ENCODE assay signal across 24 cellular contexts in genomic region chr17:65741690-65742089, GRCh38.
A peak's percentile ranks its signal among the peaks of the same experiment; 100 is the strongest.
DNase-seq lines count a peak whose midpoint lies in the region; ATAC-seq, FAIRE-seq and TF ChIP-seq lines count a peak whose summit lies in the region.
"Had no signal": no experiment of that assay in that cellular context is flagged by ENCODE, and none has a peak within 500 bp of the region (broad histone marks: within the 10 kb centered on the region; RNA-seq: fewer than 3 reads in every experiment).

No MANE protein-coding gene starts in this region.

- H3K27ac Mint-ChIP-seq in activated naive CD4-positive, alpha-beta T cell treated with anti-CD3 and anti-CD28 coated beads, Interleukin-2, amount 50 U/mL, for 24 hours = no peak overlapping the region
- peak overlapping the region in 4 of 9 donors; percentile 21 to 81 (median 38) for H3K27ac Mint-ChIP-seq in naive thymus-derived CD4-positive, alpha-beta T cell
- H3K27ac Mint-ChIP-seq in chondrocyte (ENCODE audit: unreplicated experiment) = no peak overlapping the region
- H3K27ac Mint-ChIP-seq: B cell, CD14-positive monocyte had no signal

- H3K27me3 ChIP-seq in naive thymus-derived CD4-positive, alpha-beta T cell (ENCODE audit: control insufficient read depth in 2 of 2, insufficient read depth in 2 of 2, low read length in 2 of 2) = no peaks in the 10 kb centered on the region
- no peaks in the 10 kb centered on the region for H3K27me3 ChIP-seq in thymus (ENCODE audit: control insufficient read depth, insufficient read depth)
- H3K27me3 ChIP-seq: Peyer's patch had no signal

- H3K36me3 ChIP-seq in KOPT-K1 (ENCODE audit: insufficient read depth, low read length) (no peaks in the 10 kb centered on the region), thymus (ENCODE audit: control insufficient read depth, insufficient read depth) (no peaks in the 10 kb centered on the region)
- no peaks in the 10 kb centered on the region for H3K36me3 ChIP-seq in naive thymus-derived CD4-positive, alpha-beta T cell (ENCODE audit: control insufficient read depth in 2 of 3, insufficient read depth in 3 of 3, low read length in 3 of 3)
- H3K36me3 ChIP-seq: HAP-1, Peyer's patch had no signal

- TF ChIP-seq CTCF in chondrocyte (IDR thresholded peaks at IDR 0.05) = no peak

- H3K27ac ChIP-seq in KOPT-K1 (ENCODE audit: low read depth, low read length, poor library complexity, severe bottlenecking) (peak overlapping the region; percentile 38), thymus (ENCODE audit: low read depth) (peak overlapping the region; percentile 61)
- no peak overlapping the region for H3K27ac ChIP-seq in naive thymus-derived CD4-positive, alpha-beta T cell (ENCODE audit: low read depth, low read length)
- H3K27ac ChIP-seq: HL-60, Peyer's patch had no signal

- WGBS in thymus = 17% methylated on average over 1 of the region's 1 CpG

- H3K4me3 Mint-ChIP-seq in activated naive CD4-positive, alpha-beta T cell treated with anti-CD3 and anti-CD28 coated beads, Interleukin-2, amount 50 U/mL, for 24 hours = peak overlapping the region; percentile 26
- H3K4me3 Mint-ChIP-seq in naive thymus-derived CD4-positive, alpha-beta T cell = peak overlapping the region in 8 of 10 donors; percentile 37 to 81 (median 62)
- H3K4me3 Mint-ChIP-seq in chondrocyte (ENCODE audit: unreplicated experiment) = no peak overlapping the region
- H3K4me3 Mint-ChIP-seq: B cell, CD14-positive monocyte had no signal

- H3K27me3 Mint-ChIP-seq in activated naive CD4-positive, alpha-beta T cell treated with anti-CD3 and anti-CD28 coated beads, Interleukin-2, amount 50 U/mL, for 24 hours = no peaks in the 10 kb centered on the region
- H3K27me3 Mint-ChIP-seq in naive thymus-derived CD4-positive, alpha-beta T cell = no peaks in the 10 kb centered on the region
- no peaks in the 10 kb centered on the region for H3K27me3 Mint-ChIP-seq in chondrocyte (ENCODE audit: low read depth)
- H3K27me3 Mint-ChIP-seq: B cell had no signal

- no peaks in the 10 kb centered on the region for H3K9me3 Mint-ChIP-seq in activated naive CD4-positive, alpha-beta T cell treated with anti-CD3 and anti-CD28 coated beads, Interleukin-2, amount 50 U/mL, for 24 hours
- peaks cover 0 to 11% (median 2%) of the 10 kb centered on the region in 11 donors for H3K9me3 Mint-ChIP-seq in naive thymus-derived CD4-positive, alpha-beta T cell
- no peaks in the 10 kb centered on the region for H3K9me3 Mint-ChIP-seq in chondrocyte (ENCODE audit: low read depth)

- FAIRE-seq in frontal cortex (lab: Jason Lieb, UNC) = no peak

- no peaks in the 10 kb centered on the region for H3K36me3 Mint-ChIP-seq in activated naive CD4-positive, alpha-beta T cell treated with anti-CD3 and anti-CD28 coated beads, Interleukin-2, amount 50 U/mL, for 24 hours
- peaks cover 0 to 3% (median 0%) of the 10 kb centered on the region in 5 donors for H3K36me3 Mint-ChIP-seq in naive thymus-derived CD4-positive, alpha-beta T cell
- H3K36me3 Mint-ChIP-seq in chondrocyte (ENCODE audit: low read depth) = peaks cover 2% of the 10 kb centered on the region
- H3K36me3 Mint-ChIP-seq: CD14-positive monocyte had no signal

- ATAC-seq in naive thymus-derived CD4-positive, alpha-beta T cell = peak; percentile 24
- ATAC-seq in GM18519 (IDR thresholded peaks at IDR 0.05; ENCODE audit: low FRiP score, unreplicated experiment) = no peak

- no peak for DNase-seq in activated naive CD4-positive, alpha-beta T cell treated with Interleukin-2 at 50 U/mL for 16 hours
- DNase-seq in naive thymus-derived CD4-positive, alpha-beta T cell = peak in 6 of 9 donors; percentile 40 to 68 (median 60)
- DNase-seq in chondrocyte (ENCODE audit: low spot score) = no peak
- no peak for DNase-seq in frontal cortex (ENCODE audit: low spot score in 2 of 2)
- DNase-seq: 8988T, COR-L47, DMS 273 treated with DMSO at 0.1 percent for 48 hours, DMS79 treated with DMSO at 0.1 percent for 48 hours, KG1, NCI-H1092 treated with DMSO at 0.1 percent for 48 hours, NCI-H1436 treated with DMSO at 0.1 percent for 48 hours, NCI-H2029, NCI-H2171, NCI-H345, NCI-H774, Peyer's patch had no signal

- H3K4me3 ChIP-seq in naive thymus-derived CD4-positive, alpha-beta T cell (ENCODE audit: low read length) = no peak overlapping the region
- no peak overlapping the region for H3K4me3 ChIP-seq in thymus (ENCODE audit: low read length)
- H3K4me3 ChIP-seq: HAP-1, Peyer's patch had no signal

- POLR2A ChIA-PET in naive thymus-derived CD4-positive, alpha-beta T cell (lab: Charles Lee) = interaction anchor here (0.7 to 2.4 kb wide), 2 partner anchors 8 to 183 kb away, joined by 3 to 7 read pairs; no protein-coding TSS in a partner anchor

- intact Hi-C loops in naive thymus-derived CD4-positive, alpha-beta T cell (cut with micrococcal nuclease) = loop anchor here in 1 of 2 donors (1.0 to 2.0 kb wide), 2 partner anchors 9 to 181 kb away; partner anchors contain the start of gene AXIN2

- peaks cover 29% of the 10 kb centered on the region for H3K4me1 Mint-ChIP-seq in activated naive CD4-positive, alpha-beta T cell treated with anti-CD3 and anti-CD28 coated beads, Interleukin-2, amount 50 U/mL, for 24 hours
- peaks cover 8 to 33% (median 26%) of the 10 kb centered on the region in 7 donors for H3K4me1 Mint-ChIP-seq in naive thymus-derived CD4-positive, alpha-beta T cell
- H3K4me1 Mint-ChIP-seq in chondrocyte (ENCODE audit: low read depth) = peaks cover 36% of the 10 kb centered on the region
- H3K4me1 Mint-ChIP-seq: B cell, CD14-positive monocyte had no signal

- no peaks in the 10 kb centered on the region for H3K9me3 ChIP-seq in KOPT-K1 (ENCODE audit: insufficient read depth, low read length, poor library complexity, severe bottlenecking)
- no peaks in the 10 kb centered on the region for H3K9me3 ChIP-seq in naive thymus-derived CD4-positive, alpha-beta T cell (ENCODE audit: control insufficient read depth in 2 of 3, low read length in 3 of 3)
- peaks cover 2% of the 10 kb centered on the region for H3K9me3 ChIP-seq in thymus (ENCODE audit: control insufficient read depth)
- H3K9me3 ChIP-seq: HAP-1, Peyer's patch had no signal

- peaks cover 0 to 24% of the 10 kb centered on the region in 2 donors for H3K4me1 ChIP-seq in naive thymus-derived CD4-positive, alpha-beta T cell (ENCODE audit: control insufficient read depth in 2 of 2, insufficient read depth in 2 of 2, low read length in 2 of 2)
- peaks cover 11% of the 10 kb centered on the region for H3K4me1 ChIP-seq in thymus (ENCODE audit: control insufficient read depth, insufficient read depth, low read length)
- H3K4me1 ChIP-seq: HAP-1, Peyer's patch had no signal

- CTCF ChIA-PET in naive thymus-derived CD4-positive, alpha-beta T cell (lab: Charles Lee) = no interaction called here

Comparison
In these comparisons a context has a peak if more than half of its experiments do, and no peak if none do; other contexts are left out.
1. DNase-seq: peak in naive thymus-derived CD4-positive, alpha-beta T cell (6 of 9); none in activated naive CD4-positive, alpha-beta T cell treated with Interleukin-2 at 50 U/mL for 16 hours (single experiment), chondrocyte (single experiment) and frontal cortex (0 of 2).